ENCODE assay signal across 9 cellular contexts in genomic region chr7:151599401-151600227, GRCh38.
DNase-seq lines count a peak whose midpoint lies in the region; ATAC-seq, FAIRE-seq and TF ChIP-seq lines count a peak whose summit lies in the region.
"Had no signal": no experiment of that assay in that cellular context is flagged by ENCODE, and none has a peak within 500 bp of the region (broad histone marks: within the 10 kb centered on the region; RNA-seq: fewer than 3 reads in every experiment).

No MANE protein-coding gene starts in this region.

- H3K9me3 ChIP-seq in body of pancreas, result no peaks in the 10 kb centered on the region
- H3K9me3 ChIP-seq in thyroid gland, result no peaks in the 10 kb centered on the region

- DNase-seq in activated CD4-positive, alpha-beta T cell treated with anti-CD3 and anti-CD28 coated beads for 36 hours, result peak; percentile 23
- DNase-seq in activated CD4-positive, alpha-beta T cell treated with anti-CD3 and anti-CD28 coated beads, Interleukin-2, amount 10 ng/mL, durations not matched to agents 7 days and 5 days, result no peak
- DNase-seq in body of pancreas (peak in 1 of 4 donors; percentile 27), kidney glomerular epithelial cell (lab: John Stamatoyannopoulos, UW) (peak; percentile 93), thyroid gland (no peak), GM19239 (ENCODE audit: insufficient read length, low spot score) (no peak)
- DNase-seq in activated T-helper 2 cell treated with anti-CD3 and anti-CD28 coated beads, Interferon-gamma antibody, Interleukin-2, Interleukin-4, amounts not matched to agents 10 μg/mL and 5 μg/mL and 100 μg/mL, durations not matched to agents 14 hours and 24 hours and 36 hours (ENCODE audit: low spot score), result no peak
- no peak for DNase-seq in stimulated activated CD4-positive, alpha-beta T cell treated with anti-CD3 and anti-CD28 coated beads, Interleukin-12 subunit alpha, Interleukin-12 subunit beta, amount 100 ng/mL, for 4 hours

- no peak for FAIRE-seq in GM19239 (lab: Jason Lieb, UNC)
- FAIRE-seq: A204.1 had no signal

- POLR2A ChIA-PET in activated CD4-positive, alpha-beta T cell treated with anti-CD3 and anti-CD28 coated beads for 36 hours (lab: Charles Lee), result no interaction called here
- POLR2A ChIA-PET in activated CD4-positive, alpha-beta T cell treated with anti-CD3 and anti-CD28 coated beads, Interleukin-2, amount 10 ng/mL, durations not matched to agents 7 days and 5 days (lab: Charles Lee), result no interaction called here

- no peaks in the 10 kb centered on the region for H3K27me3 Mint-ChIP-seq in activated CD4-positive, alpha-beta T cell treated with anti-CD3 and anti-CD28 coated beads for 36 hours
- H3K27me3 Mint-ChIP-seq in activated CD4-positive, alpha-beta T cell treated with anti-CD3 and anti-CD28 coated beads, Interleukin-2, amount 10 ng/mL, durations not matched to agents 7 days and 5 days, result no peaks in the 10 kb centered on the region
- no peaks in the 10 kb centered on the region for H3K27me3 Mint-ChIP-seq in activated T-helper 2 cell treated with anti-CD3 and anti-CD28 coated beads, Interferon-gamma antibody, Interleukin-2, Interleukin-4, amounts not matched to agents 10 μg/mL and 5 μg/mL and 100 μg/mL, durations not matched to agents 14 hours and 24 hours and 36 hours (ENCODE audit: low read depth)

- no peaks in the 10 kb centered on the region for H3K27me3 ChIP-seq in body of pancreas
- no peaks in the 10 kb centered on the region for H3K27me3 ChIP-seq in thyroid gland

- no peak for TF ChIP-seq POLR2A in body of pancreas (IDR thresholded peaks at IDR 0.05)
- TF ChIP-seq POLR2A in thyroid gland (IDR thresholded peaks at IDR 0.05), result no peak

- no peak overlapping the region for H3K27ac Mint-ChIP-seq in activated CD4-positive, alpha-beta T cell treated with anti-CD3 and anti-CD28 coated beads for 36 hours
- H3K27ac Mint-ChIP-seq in activated CD4-positive, alpha-beta T cell treated with anti-CD3 and anti-CD28 coated beads, Interleukin-2, amount 10 ng/mL, durations not matched to agents 7 days and 5 days, result no peak overlapping the region
- no peak overlapping the region for H3K27ac Mint-ChIP-seq in activated T-helper 2 cell treated with anti-CD3 and anti-CD28 coated beads, Interferon-gamma antibody, Interleukin-2, Interleukin-4, amounts not matched to agents 10 μg/mL and 5 μg/mL and 100 μg/mL, durations not matched to agents 14 hours and 24 hours and 36 hours

- no peak overlapping the region for H3K4me3 Mint-ChIP-seq in activated CD4-positive, alpha-beta T cell treated with anti-CD3 and anti-CD28 coated beads for 36 hours
- H3K4me3 Mint-ChIP-seq in activated CD4-positive, alpha-beta T cell treated with anti-CD3 and anti-CD28 coated beads, Interleukin-2, amount 10 ng/mL, durations not matched to agents 7 days and 5 days, result no peak overlapping the region
- no peak overlapping the region for H3K4me3 Mint-ChIP-seq in activated T-helper 2 cell treated with anti-CD3 and anti-CD28 coated beads, Interferon-gamma antibody, Interleukin-2, Interleukin-4, amounts not matched to agents 10 μg/mL and 5 μg/mL and 100 μg/mL, durations not matched to agents 14 hours and 24 hours and 36 hours (ENCODE audit: low read depth)

- CTCF ChIA-PET in activated CD4-positive, alpha-beta T cell treated with anti-CD3 and anti-CD28 coated beads for 36 hours (lab: Charles Lee), result interaction anchor here (1.4 kb wide), 1 partner anchor 161 kb away, joined by 4 read pairs; no protein-coding TSS in a partner anchor
- CTCF ChIA-PET in activated CD4-positive, alpha-beta T cell treated with anti-CD3 and anti-CD28 coated beads, Interleukin-2, amount 10 ng/mL, durations not matched to agents 7 days and 5 days (lab: Charles Lee), result no interaction called here

- H3K4me3 ChIP-seq in body of pancreas, result no peak overlapping the region
- no peak overlapping the region for H3K4me3 ChIP-seq in thyroid gland (replicated peaks in 1 of 3)

- H3K4me1 ChIP-seq in body of pancreas, result peaks cover 5% of the 10 kb centered on the region
- H3K4me1 ChIP-seq in thyroid gland, result peaks cover 11 to 26% of the 10 kb centered on the region in 2 donors

- WGBS in body of pancreas, 2 donors, result 82 to 83% methylated on average over 9 to 10 of the region's 10 CpGs
- 78 to 81% methylated on average over 10 of the region's 10 CpGs for WGBS in thyroid gland, 2 donors

- H3K9me3 Mint-ChIP-seq in activated CD4-positive, alpha-beta T cell treated with anti-CD3 and anti-CD28 coated beads for 36 hours (ENCODE audit: low read depth), result no peaks in the 10 kb centered on the region
- no peaks in the 10 kb centered on the region for H3K9me3 Mint-ChIP-seq in activated CD4-positive, alpha-beta T cell treated with anti-CD3 and anti-CD28 coated beads, Interleukin-2, amount 10 ng/mL, durations not matched to agents 7 days and 5 days
- H3K9me3 Mint-ChIP-seq in activated T-helper 2 cell treated with anti-CD3 and anti-CD28 coated beads, Interferon-gamma antibody, Interleukin-2, Interleukin-4, amounts not matched to agents 10 μg/mL and 5 μg/mL and 100 μg/mL, durations not matched to agents 14 hours and 24 hours and 36 hours, result no peaks in the 10 kb centered on the region

- intact Hi-C loops in activated CD4-positive, alpha-beta T cell treated with anti-CD3 and anti-CD28 coated beads for 36 hours (cut with DNase I, micrococcal nuclease), result no loop called here
- intact Hi-C loops in body of pancreas (cut with DNase I), result no loop called here
- intact Hi-C loops in thyroid gland (cut with DNase I), result no loop called here
- intact Hi-C loops in activated T-helper 2 cell treated with anti-CD3 and anti-CD28 coated beads, Interferon-gamma antibody, Interleukin-2, Interleukin-4, amounts not matched to agents 10 μg/mL and 5 μg/mL and 100 μg/mL, durations not matched to agents 14 hours and 24 hours and 36 hours (cut with micrococcal nuclease), result no loop called here

- TF ChIP-seq CTCF in body of pancreas (IDR thresholded peaks at IDR 0.05) (no peak), thyroid gland (IDR thresholded peaks at IDR 0.05) (no peak)

- no peaks in the 10 kb centered on the region for H3K36me3 ChIP-seq in body of pancreas (replicated peaks in 1 of 2; ENCODE audit: insufficient read depth in 1 of 2, low read depth in 2 of 2)
- H3K36me3 ChIP-seq in thyroid gland, result no peaks in the 10 kb centered on the region

- peak; percentile 33 for ATAC-seq in activated CD4-positive, alpha-beta T cell treated with anti-CD3 and anti-CD28 coated beads for 36 hours
- peak; percentile 45 for ATAC-seq in body of pancreas

- H3K4me1 Mint-ChIP-seq in activated CD4-positive, alpha-beta T cell treated with anti-CD3 and anti-CD28 coated beads for 36 hours, result peaks cover 18% of the 10 kb centered on the region
- H3K4me1 Mint-ChIP-seq in activated CD4-positive, alpha-beta T cell treated with anti-CD3 and anti-CD28 coated beads, Interleukin-2, amount 10 ng/mL, durations not matched to agents 7 days and 5 days, result peaks cover under 1% of the 10 kb centered on the region
- H3K4me1 Mint-ChIP-seq in activated T-helper 2 cell treated with anti-CD3 and anti-CD28 coated beads, Interferon-gamma antibody, Interleukin-2, Interleukin-4, amounts not matched to agents 10 μg/mL and 5 μg/mL and 100 μg/mL, durations not matched to agents 14 hours and 24 hours and 36 hours (ENCODE audit: low read depth), result peaks cover 8% of the 10 kb centered on the region

- H3K36me3 Mint-ChIP-seq in activated CD4-positive, alpha-beta T cell treated with anti-CD3 and anti-CD28 coated beads for 36 hours (ENCODE audit: low read depth), result peaks cover 3% of the 10 kb centered on the region
- no peaks in the 10 kb centered on the region for H3K36me3 Mint-ChIP-seq in activated CD4-positive, alpha-beta T cell treated with anti-CD3 and anti-CD28 coated beads, Interleukin-2, amount 10 ng/mL, durations not matched to agents 7 days and 5 days (ENCODE audit: low read depth)
- no peaks in the 10 kb centered on the region for H3K36me3 Mint-ChIP-seq in activated T-helper 2 cell treated with anti-CD3 and anti-CD28 coated beads, Interferon-gamma antibody, Interleukin-2, Interleukin-4, amounts not matched to agents 10 μg/mL and 5 μg/mL and 100 μg/mL, durations not matched to agents 14 hours and 24 hours and 36 hours (ENCODE audit: low read depth)

- H3K27ac ChIP-seq in body of pancreas (peak overlapping the region in 1 of 4 donors; percentile 10), thyroid gland (peak overlapping the region in 2 of 3 donors; percentile 31 to 41)

Comparison
In these comparisons a context has a peak if more than half of its experiments do, and no peak if none do; other contexts are left out.
1. DNase-seq: peak in activated CD4-positive, alpha-beta T cell treated with anti-CD3 and anti-CD28 coated beads for 36 hours (single experiment) and kidney glomerular epithelial cell (single experiment); none in activated CD4-positive, alpha-beta T cell treated with anti-CD3 and anti-CD28 coated beads, Interleukin-2, amount 10 ng/mL, durations not matched to agents 7 days and 5 days (single experiment), thyroid gland (0 of 2), GM19239 (single experiment), activated T-helper 2 cell treated with anti-CD3 and anti-CD28 coated beads, Interferon-gamma antibody, Interleukin-2, Interleukin-4, amounts not matched to agents 10 μg/mL and 5 μg/mL and 100 μg/mL, durations not matched to agents 14 hours and 24 hours and 36 hours (single experiment) and stimulated activated CD4-positive, alpha-beta T cell treated with anti-CD3 and anti-CD28 coated beads, Interleukin-12 subunit alpha, Interleukin-12 subunit beta, amount 100 ng/mL, for 4 hours (single experiment).